In genomic region chr7:29065458-29065857, GRCh38 we compare ENCODE assay signal across 31 cellular contexts.
A peak's percentile ranks its signal among the peaks of the same experiment; 100 is the strongest.
DNase-seq lines count a peak whose midpoint lies in the region; ATAC-seq and TF ChIP-seq lines count a peak whose summit lies in the region.
"Had no signal": no experiment of that assay in that cellular context is flagged by ENCODE, and none has a peak within 500 bp of the region (broad histone marks: within the 10 kb centered on the region; RNA-seq: fewer than 3 reads in every experiment).

No MANE protein-coding gene starts in this region.

- H3K27me3 ChIP-seq in left lung (no peaks in the 10 kb centered on the region), upper lobe of right lung (no peaks in the 10 kb centered on the region)
- H3K27me3 ChIP-seq: BLaER1 had no signal

- DNase-seq in SK-N-MC (ENCODE audit: low read depth, low spot score) (no peak), left lung (no peak), upper lobe of right lung (no peak), NCI-H526 (lab: John Stamatoyannopoulos, UW) (no peak), SIG-M5 treated with dmso at 0.1 percent for 504 hours (lab: John Stamatoyannopoulos, UW; ENCODE audit: unreplicated experiment) (no peak)
- DNase-seq in stimulated activated CD4-positive, alpha-beta T cell treated with anti-CD3 and anti-CD28 coated beads, Interleukin-2, amount 100 ng/mL, for 24 hours, result no peak
- DNase-seq: 8988T; ACHN; AML-193; BE2C; C1 segment of cervical spinal cord; Caco-2; Calu3; CD4-positive, alpha-beta memory T cell; CD4-positive, alpha-beta T cell; CD4-positive, CD25-positive, alpha-beta regulatory T cell; CD8-positive, alpha-beta memory T cell; CD8-positive, alpha-beta T cell; COR-L47; DMS 273 treated with DMSO at 0.1 percent for 48 hours; DMS153; DMS53; DMS79; DMS79 treated with DMSO at 0.1 percent for 48 hours; DND-41; EL had no signal

- H3K4me3 ChIP-seq in SK-N-MC (0 out of 2 replicates have a peak overlapping the region, but pooled peaks have one; percentile 33), left lung (no peak overlapping the region), upper lobe of right lung (no peak overlapping the region)
- H3K4me3 ChIP-seq: A549; BLaER1; BLaER1 treated with 17β-estradiol and CSF1 and Interleukin-3, amounts not matched to agents 10 nM and 100 nM had no signal

- H3K4me1 ChIP-seq in left lung (no peaks in the 10 kb centered on the region), upper lobe of right lung (no peaks in the 10 kb centered on the region)
- H3K4me1 ChIP-seq: A549; BE2C; BLaER1; BLaER1 treated with 17β-estradiol and CSF1 and Interleukin-3, amounts not matched to agents 10 nM and 100 nM; Caco-2 had no signal

- peak overlapping the region; percentile 78 for H3K27ac ChIP-seq in SK-N-MC
- H3K27ac ChIP-seq in left lung, result no peak overlapping the region
- H3K27ac ChIP-seq in upper lobe of right lung, result no peak overlapping the region
- H3K27ac ChIP-seq: 22Rv1; A549; BLaER1; BLaER1 treated with 17β-estradiol and CSF1 and Interleukin-3, amounts not matched to agents 10 nM and 100 nM; C4-2B had no signal

- intact Hi-C loops in left lung (cut with DNase I) (no loop called here), upper lobe of right lung (cut with DNase I) (no loop called here)

- peak; percentile 77 for ATAC-seq in left lung
- peak; percentile 38 for ATAC-seq in upper lobe of right lung
- ATAC-seq: A549; CD8-positive, alpha-beta T cell had no signal

- H3K36me3 ChIP-seq in SK-N-MC (ENCODE audit: insufficient read depth, low read length) (peaks cover 9% of the 10 kb centered on the region; the same call in 1 of the 2 replicates), left lung (no peaks in the 10 kb centered on the region), upper lobe of right lung (no peaks in the 10 kb centered on the region)
- H3K36me3 ChIP-seq: BE2C; BLaER1; BLaER1 treated with 17β-estradiol and CSF1 and Interleukin-3, amounts not matched to agents 10 nM and 100 nM had no signal

- TF ChIP-seq CTCF in left lung (IDR thresholded peaks at IDR 0.05) (no peak), upper lobe of right lung (IDR thresholded peaks at IDR 0.05) (no peak)

- H3K9me3 ChIP-seq in SK-N-MC (ENCODE audit: low read depth, low read length), result no peaks in the 10 kb centered on the region
- no peaks in the 10 kb centered on the region for H3K9me3 ChIP-seq in left lung
- no peaks in the 10 kb centered on the region for H3K9me3 ChIP-seq in upper lobe of right lung
- H3K9me3 ChIP-seq: A549, BE2C, BLaER1, Caco-2 had no signal

- H3K9ac ChIP-seq in SK-N-MC (ENCODE audit: insufficient read length), result no peak overlapping the region
- H3K9ac ChIP-seq: BLaER1; BLaER1 treated with 17β-estradiol and CSF1 and Interleukin-3, amounts not matched to agents 10 nM and 100 nM had no signal
